Comparison of ENCODE assay signal across 21 cellular contexts in the genomic region with DNA sequence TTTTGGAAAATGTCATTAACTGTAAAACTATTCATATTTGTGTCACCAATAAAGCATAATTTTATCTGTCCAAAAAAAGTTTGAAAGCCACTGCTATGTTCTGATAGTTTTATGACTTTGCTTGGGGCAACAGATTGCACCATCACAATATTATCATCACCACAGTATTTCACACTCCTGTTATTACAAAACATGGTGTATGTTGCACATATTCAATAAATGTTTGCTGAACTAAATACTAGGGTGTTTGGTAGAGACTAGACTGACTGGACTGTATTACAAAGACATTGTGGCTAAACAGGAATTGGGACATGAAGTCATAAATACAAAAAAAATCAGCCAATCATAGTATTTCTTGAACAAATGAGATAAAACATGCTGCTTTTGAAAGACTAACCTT. TPM values are rescaled to one million over a fixed set of nuclear protein-coding genes. Genes with fewer than 3 reads are reported as not detected.
A peak's percentile ranks its signal among the peaks of the same experiment; 100 is the strongest.
DNase-seq lines count a peak whose midpoint lies in the region; ATAC-seq and TF ChIP-seq lines count a peak whose summit lies in the region.
"Had no signal": no experiment of that assay in that cellular context is flagged by ENCODE, and none has a peak within 500 bp of the region (broad histone marks: within the 10 kb centered on the region; RNA-seq: fewer than 3 reads in every experiment).

No MANE protein-coding gene starts in this region.

- peaks cover 4% of the 10 kb centered on the region; the same call in 1 of the 3 replicates for H3K36me3 Mint-ChIP-seq in GM23338 (ENCODE audit: low read depth)

- TF ChIP-seq CTCF in GM23338 (conservative IDR thresholded peaks at IDR 0.05; ENCODE audit: low read depth in 2 of 2) (no peak), fibroblast of villous mesenchyme (IDR thresholded peaks at IDR 0.05; ENCODE audit: insufficient read depth, low read depth, low read length) (no peak), smooth muscle cell (IDR thresholded peaks at IDR 0.05; ENCODE audit: borderline replicate concordance, insufficient read depth, poor library complexity, severe bottlenecking) (no peak)

- DNase-seq in GM23338 (ENCODE audit: low spot score): no peak
- peak; percentile 81 for DNase-seq in amniotic epithelial cell (ENCODE audit: low read depth)
- peak; percentile 87 for DNase-seq in fibroblast of villous mesenchyme (ENCODE audit: low read depth)
- no peak for DNase-seq in smooth muscle cell (lab: John Stamatoyannopoulos, UW; ENCODE audit: unreplicated experiment)
- no peak for DNase-seq in left ventricle myocardium superior
- DNase-seq in NCI-H510A treated with DMSO at 0.1 percent for 48 hours (lab: John Stamatoyannopoulos, UW): no peak
- DNase-seq: activated CD4-positive, CD25-positive, alpha-beta regulatory T cell; activated CD8-positive, alpha-beta memory T cell treated with anti-CD3 and anti-CD28 coated beads for 24 hours; adrenal gland; heart left ventricle; mucosa of descending colon; NCI-H1417; ovary; SHP77; small intestine; T-helper 17 cell had no signal

- H3K4me2 ChIP-seq in GM23338 (peak overlapping the region; percentile 25), smooth muscle cell (no peak overlapping the region)

- H3K4me3 ChIP-seq in GM23338 (no peak overlapping the region), fibroblast of villous mesenchyme (ENCODE audit: low read depth, low read length) (no peak overlapping the region), smooth muscle cell (no peak overlapping the region)
- H3K4me3 ChIP-seq: adrenal gland, heart left ventricle, K562, mucosa of descending colon, ovary, tibial nerve had no signal

- H3K9me3 ChIP-seq in smooth muscle cell (replicated peaks; ENCODE audit: low read depth): no peaks in the 10 kb centered on the region
- H3K9me3 ChIP-seq: adrenal gland, heart left ventricle, mucosa of descending colon, ovary, tibial nerve had no signal

- H3K4me1 Mint-ChIP-seq in GM23338: peaks cover 45% of the 10 kb centered on the region
- H3K4me1 Mint-ChIP-seq: activated T-helper 17 cell treated with anti-CD3 and anti-CD28 coated beads, Interleukin-2, amount 50 U/mL, for 72 hours; T-helper 17 cell had no signal

- intact Hi-C loops in left ventricle myocardium superior (cut with micrococcal nuclease): no loop called here

- H2AFZ ChIP-seq in GM23338 (no peak overlapping the region), smooth muscle cell (ENCODE audit: low read depth) (no peak overlapping the region)

- no peak for ATAC-seq in GM23338
- ATAC-seq in left ventricle myocardium superior: no peak
- no peak for ATAC-seq in GM21360 (IDR thresholded peaks at IDR 0.05; ENCODE audit: unreplicated experiment)
- ATAC-seq: activated T-helper 17 cell treated with anti-CD3 and anti-CD28 coated beads, Interleukin-2, amount 50 U/mL, for 72 hours; heart left ventricle; K562; mucosa of descending colon; T-helper 17 cell had no signal

- no peak overlapping the region for H3K27ac Mint-ChIP-seq in GM23338
- H3K27ac Mint-ChIP-seq: activated T-helper 17 cell treated with anti-CD3 and anti-CD28 coated beads, Interleukin-2, amount 50 U/mL, for 72 hours; T-helper 17 cell had no signal

- H3K79me2 ChIP-seq in GM23338 (replicated peaks; ENCODE audit: insufficient read depth) (peaks cover 96% of the 10 kb centered on the region), smooth muscle cell (ENCODE audit: low read depth) (peaks cover 82% of the 10 kb centered on the region)

- no peaks in the 10 kb centered on the region for H3K27me3 ChIP-seq in GM23338 (ENCODE audit: insufficient read depth)
- H3K27me3 ChIP-seq in smooth muscle cell (ENCODE audit: low read depth): no peaks in the 10 kb centered on the region
- H3K27me3 ChIP-seq: adrenal gland, heart left ventricle, ovary, tibial nerve had no signal

- H3K27ac ChIP-seq in GM23338 (ENCODE audit: low read depth): peak overlapping the region; percentile 28; the same call in 1 of the 2 replicates
- peak overlapping the region; percentile 56 for H3K27ac ChIP-seq in smooth muscle cell (ENCODE audit: low read depth)
- H3K27ac ChIP-seq: adrenal gland, heart left ventricle, HL-60, ovary, tibial nerve had no signal

- H3K9ac ChIP-seq in smooth muscle cell (ENCODE audit: low read depth): no peak overlapping the region

- no peaks in the 10 kb centered on the region for H3K9me2 ChIP-seq in GM23338 (ENCODE audit: insufficient read depth)

- H3K36me3 ChIP-seq in GM23338 (ENCODE audit: insufficient read depth) (no peaks in the 10 kb centered on the region), smooth muscle cell (ENCODE audit: low read depth) (no peaks in the 10 kb centered on the region)
- H3K36me3 ChIP-seq: adrenal gland, heart left ventricle, ovary, tibial nerve had no signal

- peaks cover 8% of the 10 kb centered on the region for H3K27me3 Mint-ChIP-seq in GM23338 (ENCODE audit: insufficient read depth, low read depth, poor library complexity)
- H3K27me3 Mint-ChIP-seq: activated T-helper 17 cell treated with anti-CD3 and anti-CD28 coated beads, Interleukin-2, amount 50 U/mL, for 72 hours; T-helper 17 cell had no signal

- H3K4me1 ChIP-seq in GM23338 (ENCODE audit: insufficient read depth) (peaks cover 41% of the 10 kb centered on the region), smooth muscle cell (ENCODE audit: low read depth) (peaks cover 29% of the 10 kb centered on the region)
- H3K4me1 ChIP-seq: adrenal gland, heart left ventricle had no signal

- H4K20me1 ChIP-seq in GM23338 (replicated peaks; ENCODE audit: insufficient read depth) (peaks cover 30% of the 10 kb centered on the region), smooth muscle cell (ENCODE audit: low read depth) (peaks cover 64% of the 10 kb centered on the region)

- H3F3A ChIP-seq in GM23338 (replicated peaks; ENCODE audit: low read depth) (no peaks in the 10 kb centered on the region), smooth muscle cell (ENCODE audit: low read depth) (no peaks in the 10 kb centered on the region)

- H3K4me3 Mint-ChIP-seq in GM23338: no peak overlapping the region
- H3K4me3 Mint-ChIP-seq: activated T-helper 17 cell treated with anti-CD3 and anti-CD28 coated beads, Interleukin-2, amount 50 U/mL, for 72 hours; T-helper 17 cell had no signal

- H3K9me3 Mint-ChIP-seq in GM23338: no peaks in the 10 kb centered on the region
- H3K9me3 Mint-ChIP-seq: activated T-helper 17 cell treated with anti-CD3 and anti-CD28 coated beads, Interleukin-2, amount 50 U/mL, for 72 hours had no signal

RNA-seq across cellular contexts. Expression of gene PAWR, which starts 55.1 kb away (rescaled TPM):
- 159 and 180 TPM in 2 replicates for total RNA-seq in GM23338 (2014; rRNA removed; shearing (Covaris generic))
- 136 and 149 TPM in 2 replicates for polyA plus RNA-seq in GM23338 (2016; fragmentation: Nextera tagmentation; extraction: Ambion mirVana)
- 48.0 and 64.3 TPM in 2 replicates for total RNA-seq in fibroblast of villous mesenchyme
- 45.4 and 59.7 TPM in 2 replicates for total RNA-seq in smooth muscle cell
- polyA plus RNA-seq in smooth muscle cell: 33.1 and 64.1 TPM in 2 replicates
- 17.3 TPM for total RNA-seq in left ventricle myocardium superior
- polyA plus RNA-seq: K562 had no signal

Comparison
In these comparisons a context has a peak if more than half of its experiments do, and no peak if none do; other contexts are left out.
1. DNase-seq: peak in amniotic epithelial cell (single experiment) and fibroblast of villous mesenchyme (single experiment); none in GM23338 (single experiment), smooth muscle cell (single experiment), left ventricle myocardium superior (single experiment) and NCI-H510A treated with DMSO at 0.1 percent for 48 hours (single experiment).